Comparison of ENCODE assay signal across 19 cellular contexts in genomic region chr1:24090736-24091135, GRCh38. TPM values are rescaled to one million over a fixed set of nuclear protein-coding genes. Genes with fewer than 3 reads are reported as not detected.
DNase-seq lines count a peak whose midpoint lies in the region; ATAC-seq and TF ChIP-seq lines count a peak whose summit lies in the region.
"Had no signal": no experiment of that assay in that cellular context is flagged by ENCODE, and none has a peak within 500 bp of the region (broad histone marks: within the 10 kb centered on the region; RNA-seq: fewer than 3 reads in every experiment).

No MANE protein-coding gene starts in this region.

- H3K9me3 ChIP-seq in right atrium auricular region (no peaks in the 10 kb centered on the region), neural progenitor cell (ENCODE audit: low read depth) (no peaks in the 10 kb centered on the region), gastrocnemius medialis (no peaks in the 10 kb centered on the region)
- H3K9me3 ChIP-seq: A549, Caco-2, HAP-1 had no signal

- no peak for TF ChIP-seq CTCF in right atrium auricular region (IDR thresholded peaks at IDR 0.05)
- TF ChIP-seq CTCF in neural progenitor cell (IDR thresholded peaks at IDR 0.05), result no peak
- no peak for TF ChIP-seq CTCF in gastrocnemius medialis (IDR thresholded peaks at IDR 0.05 in 4 of 5, conservative IDR thresholded peaks at IDR 0.05 in 1 of 5)

- H3K4me2 ChIP-seq in neural progenitor cell, result no peak overlapping the region
- H3K4me2 ChIP-seq: A549 had no signal

- H2AFZ ChIP-seq in neural progenitor cell (replicated peaks), result no peak overlapping the region
- H2AFZ ChIP-seq: GM23248 had no signal

- no peaks in the 10 kb centered on the region for H3K27me3 ChIP-seq in right atrium auricular region
- H3K27me3 ChIP-seq in neural progenitor cell, result no peaks in the 10 kb centered on the region
- no peaks in the 10 kb centered on the region for H3K27me3 ChIP-seq in gastrocnemius medialis

- peaks cover under 1% of the 10 kb centered on the region for H3K4me1 Mint-ChIP-seq in neural progenitor cell

- peak overlapping the region; percentile 68 to 74 for H3K27ac ChIP-seq in right atrium auricular region
- H3K27ac ChIP-seq in neural progenitor cell, result no peak overlapping the region
- H3K27ac ChIP-seq in gastrocnemius medialis, result peak overlapping the region; percentile 93 to 97 (median 96)
- H3K27ac ChIP-seq: 22Rv1, A549, C4-2B, GM23248, HL-60 had no signal

- no peaks in the 10 kb centered on the region for H4K20me1 ChIP-seq in neural progenitor cell (ENCODE audit: low read depth)

- no peak overlapping the region for H3K4me3 Mint-ChIP-seq in neural progenitor cell
- H3K4me3 Mint-ChIP-seq: CD4-positive, alpha-beta T cell had no signal

- in situ Hi-C loops in gastrocnemius medialis (cut with MboI; ENCODE audit: low sequenced_read_pairs in 4 of 4), result no loop called here

- H3K9ac ChIP-seq in neural progenitor cell, result no peak overlapping the region
- H3K9ac ChIP-seq: GM23248 had no signal

- peaks cover 6% of the 10 kb centered on the region for H3K27me3 Mint-ChIP-seq in neural progenitor cell (ENCODE audit: insufficient read depth, low read depth)
- H3K27me3 Mint-ChIP-seq: CD4-positive, alpha-beta T cell had no signal

- intact Hi-C loops in Right ventricle myocardium superior (cut with DNase I) (no loop called here), left cardiac atrium (cut with DNase I) (no loop called here), gastrocnemius medialis (cut with DNase I; ENCODE audit: low total_unique reads) (no loop called here)

- H3F3A ChIP-seq in neural progenitor cell (ENCODE audit: low read depth), result no peaks in the 10 kb centered on the region

- no peak for DNase-seq in Right ventricle myocardium superior
- DNase-seq in left cardiac atrium, result no peak
- no peak for DNase-seq in right atrium auricular region (ENCODE audit: low spot score)
- DNase-seq in neural progenitor cell (ENCODE audit: low spot score), result no peak
- DNase-seq in gastrocnemius medialis, result peak in 1 of 2 donors; percentile 15
- DNase-seq in iPS-NIHi7 (ENCODE audit: extremely low spot score), result no peak
- DNase-seq in NCI-H2196 treated with DMSO at 0.1 percent for 48 hours (lab: John Stamatoyannopoulos, UW; ENCODE audit: unreplicated experiment), result no peak
- no peak for DNase-seq in SK-N-DZ (ENCODE audit: low spot score)
- DNase-seq: AML-193; Caco-2; CD4-positive, alpha-beta T cell; GM23248 had no signal

- H3K27ac Mint-ChIP-seq in neural progenitor cell, result peak overlapping the region; percentile 88
- H3K27ac Mint-ChIP-seq: CD4-positive, alpha-beta T cell had no signal

- H3K4me3 ChIP-seq in right atrium auricular region, result no peak overlapping the region
- H3K4me3 ChIP-seq in neural progenitor cell, result no peak overlapping the region
- no peak overlapping the region for H3K4me3 ChIP-seq in gastrocnemius medialis
- H3K4me3 ChIP-seq: A549, GM23248, HAP-1 had no signal

- no peaks in the 10 kb centered on the region for H3K79me2 ChIP-seq in neural progenitor cell (ENCODE audit: low read depth)

- ATAC-seq in Right ventricle myocardium superior (ENCODE audit: poor library complexity) (peak; percentile 1), left cardiac atrium (no peak), gastrocnemius medialis (no peak)
- ATAC-seq: A549 had no signal

- H3K36me3 ChIP-seq in right atrium auricular region (peaks cover 80% of the 10 kb centered on the region), neural progenitor cell (no peaks in the 10 kb centered on the region), gastrocnemius medialis (peaks cover 0 to 52% of the 10 kb centered on the region in 2 donors)
- H3K36me3 ChIP-seq: HAP-1 had no signal

- peaks cover 0 to 6% of the 10 kb centered on the region in 2 donors for H3K4me1 ChIP-seq in right atrium auricular region
- H3K4me1 ChIP-seq in neural progenitor cell, result no peaks in the 10 kb centered on the region
- peaks cover 9 to 17% of the 10 kb centered on the region in 2 donors for H3K4me1 ChIP-seq in gastrocnemius medialis
- H3K4me1 ChIP-seq: A549, Caco-2, HAP-1 had no signal

- no peaks in the 10 kb centered on the region for H3K9me3 Mint-ChIP-seq in neural progenitor cell
- H3K9me3 Mint-ChIP-seq: CD4-positive, alpha-beta T cell had no signal

- no peaks in the 10 kb centered on the region for H3K36me3 Mint-ChIP-seq in neural progenitor cell

- TF ChIP-seq POLR2A in gastrocnemius medialis (IDR thresholded peaks at IDR 0.05), result no peak

RNA-seq across cellular contexts. Expression of gene MYOM3, which starts 21.2 kb away (rescaled TPM):
- total RNA-seq in Right ventricle myocardium superior (396 TPM), left cardiac atrium (100 to 1,000 TPM; 160 to 224 TPM), right atrium auricular region (100 to 1,000 TPM in 1 of 2 donors, 10 to 100 TPM in 1; 98.7 to 241 TPM), neural progenitor cell (ENCODE audit: low replicate concordance) (0.06 TPM in 1 of 2 replicates, not detected in the other), gastrocnemius medialis (100 to 1,000 TPM; 114 to 266 (median 184) TPM)
- polyA plus RNA-seq in SK-N-DZ (2014; cell fraction: cytosol; rRNA removed), result 0.07 and 0.54 TPM in 2 replicates
- polyA plus RNA-seq in SK-N-DZ (2014; cell fraction: nucleus; rRNA removed), result 0.17 and 0.91 TPM in 2 replicates
- total RNA-seq: Caco-2; CD4-positive, alpha-beta T cell; H4 had no signal
- polyA plus RNA-seq: BJ had no signal

RNA-seq across cellular contexts. Expression of gene IL22RA1, which starts 52.2 kb away (rescaled TPM):
- 0.16 TPM for total RNA-seq in Right ventricle myocardium superior
- under 1 TPM; 0.09 to 0.26 TPM for total RNA-seq in left cardiac atrium
- total RNA-seq in right atrium auricular region, result under 1 TPM; 0.15 to 0.24 TPM
- total RNA-seq in neural progenitor cell (ENCODE audit: low replicate concordance), result 0.03 TPM in 1 of 2 replicates, not detected in the other
- total RNA-seq in gastrocnemius medialis, result under 1 TPM in 1 of 4 donors, not detected in 3; 0.36 TPM
- not detected in 2 replicates for polyA plus RNA-seq in SK-N-DZ (2014; cell fraction: cytosol; rRNA removed)
- not detected in 2 replicates for polyA plus RNA-seq in SK-N-DZ (2014; cell fraction: nucleus; rRNA removed)
- total RNA-seq: CD4-positive, alpha-beta T cell; GM23248 had no signal
- polyA plus RNA-seq: BJ had no signal

Comparison
In these comparisons a context has a peak if more than half of its experiments do, and no peak if none do; other contexts are left out.
1. RNA of gene MYOM3, which starts 21.2 kb away (total RNA-seq): 396 TPM in Right ventricle myocardium superior (single experiment), 98.7 to 241 TPM in right atrium auricular region, 160 to 224 TPM in left cardiac atrium and 114 to 266 TPM in gastrocnemius medialis; 0.06 TPM in neural progenitor cell; every median in the first group is over 10 times any median in the second.